ENCODE assay signal across 8 cellular contexts in genomic region chr2:70115646-70116442, GRCh38. TPM values are rescaled to one million over a fixed set of nuclear protein-coding genes. Genes with fewer than 3 reads are reported as not detected.
A peak's percentile ranks its signal among the peaks of the same experiment; 100 is the strongest.
DNase-seq lines count a peak whose midpoint lies in the region; ATAC-seq and TF ChIP-seq lines count a peak whose summit lies in the region.

No MANE protein-coding gene starts in this region.

- no peak overlapping the region for H3K27ac Mint-ChIP-seq in HFFc6

- no peak overlapping the region for H3K4me3 Mint-ChIP-seq in HFFc6

- H3K4me3 ChIP-seq in right cardiac atrium (ENCODE audit: low read length): no peak overlapping the region
- H3K4me3 ChIP-seq in upper lobe of right lung: no peak overlapping the region

- H3K9me3 Mint-ChIP-seq in HFFc6: no peaks in the 10 kb centered on the region

- peaks cover 23% of the 10 kb centered on the region for H3K4me1 Mint-ChIP-seq in HFFc6 (ENCODE audit: low read depth)

- TF ChIP-seq CTCF in upper lobe of right lung (IDR thresholded peaks at IDR 0.05) (no peak), HFFc6 (IDR thresholded peaks at IDR 0.05) (no peak)

- no peaks in the 10 kb centered on the region for H3K27me3 Mint-ChIP-seq in HFFc6 (ENCODE audit: insufficient read depth)

- ATAC-seq in Right ventricle myocardium inferior (peak; percentile 65), HG03460 (IDR thresholded peaks at IDR 0.05; ENCODE audit: unreplicated experiment) (peak; percentile 71), right cardiac atrium (peak; percentile 57 to 70), upper lobe of right lung (peak; percentile 51)

- H3K27ac ChIP-seq in right cardiac atrium (ENCODE audit: low read length): peak overlapping the region; percentile 13
- peak overlapping the region; percentile 55 for H3K27ac ChIP-seq in upper lobe of right lung

- DNase-seq in Right ventricle myocardium inferior (ENCODE audit: missing footprints): no peak
- DNase-seq in cardiac septum (ENCODE audit: low spot score): no peak
- DNase-seq in right cardiac atrium: peak in 2 of 3 donors; percentile 40 to 57
- no peak for DNase-seq in upper lobe of right lung
- DNase-seq in NCI-H2029 treated with DMSO at 0.1 percent for 48 hours (lab: John Stamatoyannopoulos, UW): no peak
- no peak for DNase-seq in stimulated activated naive CD4-positive, alpha-beta T cell (lab: John Stamatoyannopoulos, UW)
- DNase-seq in HFFc6: no peak

- no peaks in the 10 kb centered on the region for H3K27me3 ChIP-seq in right cardiac atrium (ENCODE audit: control insufficient read depth, insufficient read depth)
- no peaks in the 10 kb centered on the region for H3K27me3 ChIP-seq in upper lobe of right lung

- intact Hi-C loops in Right ventricle myocardium inferior (cut with DNase I) (no loop called here), cardiac septum (cut with DNase I) (no loop called here), right cardiac atrium (cut with DNase I) (no loop called here), upper lobe of right lung (cut with DNase I) (no loop called here)

- no peaks in the 10 kb centered on the region for H3K36me3 Mint-ChIP-seq in HFFc6 (ENCODE audit: low read depth)

- H3K9me3 ChIP-seq in right cardiac atrium (ENCODE audit: control insufficient read depth, low read length) (no peaks in the 10 kb centered on the region), upper lobe of right lung (no peaks in the 10 kb centered on the region)

- no peaks in the 10 kb centered on the region for H3K4me1 ChIP-seq in right cardiac atrium (ENCODE audit: control insufficient read depth, insufficient read depth, low read length)
- peaks cover 4% of the 10 kb centered on the region for H3K4me1 ChIP-seq in upper lobe of right lung

- H3K36me3 ChIP-seq in upper lobe of right lung: no peaks in the 10 kb centered on the region

- WGBS in right cardiac atrium: 57% methylated on average over 8 of the region's 8 CpGs

RNA-seq across cellular contexts. Expression of gene PCBP1, which starts 28.6 kb away (rescaled TPM):
- total RNA-seq in Right ventricle myocardium inferior (203 TPM), cardiac septum (223 TPM), right cardiac atrium (100 to 1,000 TPM; 233 to 259 (median 239) TPM), upper lobe of right lung (337 TPM)
- 280 TPM for polyA plus RNA-seq in right cardiac atrium
- 100 to 1,000 TPM; 293 to 369 (median 361) TPM for total RNA-seq in HFFc6 (2021; fragmentation: NEBNext Ultra II Directional; extraction: Animal tissue kit (Norgen Biotek cat#: 25700))

Comparison
In these comparisons a context has a peak if more than half of its experiments do, and no peak if none do; other contexts are left out.
1. DNase-seq: peak in right cardiac atrium (2 of 3); none in Right ventricle myocardium inferior (single experiment), cardiac septum (single experiment), upper lobe of right lung (single experiment), NCI-H2029 treated with DMSO at 0.1 percent for 48 hours (single experiment), stimulated activated naive CD4-positive, alpha-beta T cell (0 of 6) and HFFc6 (single experiment).
2. Peak in every context shown above with its lines, with median percentiles within 50 percentile points of each other: ATAC-seq.